ENCODE assay signal across 18 cellular contexts in genomic region chr7:25944777-25945176, GRCh38.
"Had no signal": no experiment of that assay in that cellular context is flagged by ENCODE, and none has a peak within 500 bp of the region (broad histone marks: within the 10 kb centered on the region; RNA-seq: fewer than 3 reads in every experiment).

No MANE protein-coding gene starts in this region.

- H3K36me3 ChIP-seq: cardiac muscle cell, ovary, right lobe of liver, thoracic aorta had no signal

- H3K27ac ChIP-seq: cardiac muscle cell, ovary, right lobe of liver, thoracic aorta had no signal

- H3K27ac Mint-ChIP-seq: activated B cell treated with CpG ODN at 0.5 μM for 24 hours; activated CD4-positive, alpha-beta memory T cell treated with anti-CD3 and anti-CD28 coated beads for 36 hours; activated CD8-positive, alpha-beta memory T cell treated with anti-CD3 and anti-CD28 coated beads, Interleukin-2, amount 10 ng/mL, durations not matched to agents 7 days and 5 days; activated naive CD8-positive, alpha-beta T cell treated with anti-CD3 and anti-CD28 coated beads for 36 hours; effector memory CD8-positive, alpha-beta T cell; natural killer cell had no signal

- H3K27me3 ChIP-seq: cardiac muscle cell, ovary, right lobe of liver had no signal

- H3K4me2 ChIP-seq: smooth muscle cell had no signal

- H3K9me3 ChIP-seq: ovary, right lobe of liver, thoracic aorta had no signal

- DNase-seq: activated B cell treated with CpG ODN at 0.5 μM for 24 hours; activated CD4-positive, alpha-beta memory T cell treated with anti-CD3 and anti-CD28 coated beads for 36 hours; activated CD4-positive, alpha-beta T cell treated with anti-CD3 and anti-CD28 coated beads for 4 hours; activated CD8-positive, alpha-beta memory T cell treated with anti-CD3 and anti-CD28 coated beads, Interleukin-2, amount 10 ng/mL, durations not matched to agents 7 days and 5 days; activated naive CD4-positive, alpha-beta T cell; activated naive CD8-positive, alpha-beta T cell treated with anti-CD3 and anti-CD28 coated beads for 36 hours; amniotic stem cell; effector memory CD8-positive, alpha-beta T cell; mesenchymal stem cell; natural killer cell; ovary; right lobe of liver; stimulated activated CD4-positive, alpha-beta T cell treated with anti-CD3 and anti-CD28 coated beads, Interleukin-4, amount 100 ng/mL, for 1 hour; T-helper 2 cell had no signal

- H3K9me3 Mint-ChIP-seq: activated B cell treated with CpG ODN at 0.5 μM for 24 hours; activated CD4-positive, alpha-beta memory T cell treated with anti-CD3 and anti-CD28 coated beads for 36 hours; activated naive CD8-positive, alpha-beta T cell treated with anti-CD3 and anti-CD28 coated beads for 36 hours; effector memory CD8-positive, alpha-beta T cell; natural killer cell had no signal

- H3K36me3 Mint-ChIP-seq: activated CD4-positive, alpha-beta memory T cell treated with anti-CD3 and anti-CD28 coated beads for 36 hours; activated naive CD8-positive, alpha-beta T cell treated with anti-CD3 and anti-CD28 coated beads for 36 hours; natural killer cell had no signal

- FAIRE-seq: TTC549 had no signal

- ATAC-seq: activated CD8-positive, alpha-beta memory T cell treated with anti-CD3 and anti-CD28 coated beads, Interleukin-2, amount 10 ng/mL, durations not matched to agents 7 days and 5 days; effector memory CD8-positive, alpha-beta T cell; natural killer cell; right lobe of liver had no signal

- H3K4me3 Mint-ChIP-seq: activated B cell treated with CpG ODN at 0.5 μM for 24 hours; activated CD4-positive, alpha-beta memory T cell treated with anti-CD3 and anti-CD28 coated beads for 36 hours; activated CD8-positive, alpha-beta memory T cell treated with anti-CD3 and anti-CD28 coated beads, Interleukin-2, amount 10 ng/mL, durations not matched to agents 7 days and 5 days; activated naive CD8-positive, alpha-beta T cell treated with anti-CD3 and anti-CD28 coated beads for 36 hours; effector memory CD8-positive, alpha-beta T cell; natural killer cell had no signal

- H3K4me3 ChIP-seq: cardiac muscle cell, ovary, right lobe of liver, smooth muscle cell, thoracic aorta had no signal
